ENCODE assay signal across 20 cellular contexts in the genomic region with DNA sequence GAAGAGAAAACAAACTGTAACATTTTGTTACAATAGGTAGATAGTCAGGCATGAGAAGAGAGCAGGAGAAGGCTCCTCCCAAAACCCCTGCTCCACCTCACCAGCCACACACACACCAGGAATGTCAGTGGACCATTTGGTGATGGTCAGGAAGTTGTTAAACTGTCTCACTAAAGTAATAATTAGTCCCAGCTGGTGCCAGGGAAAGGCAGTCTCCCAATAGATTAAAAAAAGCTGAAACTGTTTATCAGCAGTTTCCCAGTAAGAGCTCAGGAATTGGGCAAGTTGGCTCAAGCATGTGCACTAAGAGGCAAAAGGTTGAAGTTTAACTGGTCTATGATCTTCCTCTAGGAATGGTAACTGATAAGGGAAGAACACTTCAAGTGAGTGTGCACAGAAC.
DNase-seq lines count a peak whose midpoint lies in the region; ATAC-seq, FAIRE-seq and TF ChIP-seq lines count a peak whose summit lies in the region.
"Had no signal": no experiment of that assay in that cellular context is flagged by ENCODE, and none has a peak within 500 bp of the region (broad histone marks: within the 10 kb centered on the region; RNA-seq: fewer than 3 reads in every experiment).

No MANE protein-coding gene starts in this region.

- intact Hi-C loops in uterus (cut with DNase I; ENCODE audit: low total_unique reads), result no loop called here

- H3K18ac ChIP-seq in trophoblast cell (ENCODE audit: low read length), result no peak overlapping the region

- H2BK12ac ChIP-seq in trophoblast cell (ENCODE audit: low read length), result no peak overlapping the region

- TF ChIP-seq CTCF in uterus (IDR thresholded peaks at IDR 0.05), result no peak

- no peak overlapping the region for H3K9ac ChIP-seq in trophoblast cell (ENCODE audit: low read length)
- H3K9ac ChIP-seq: KMS-11 had no signal

- H2AFZ ChIP-seq in trophoblast cell (ENCODE audit: insufficient read depth, low read length, poor library complexity), result no peak overlapping the region

- H3K4ac ChIP-seq in trophoblast cell (ENCODE audit: low read depth, low read length), result no peak overlapping the region

- H2BK5ac ChIP-seq in trophoblast cell (ENCODE audit: low read depth, low read length, poor library complexity), result no peak overlapping the region

- no peak for ATAC-seq in GM19328 (IDR thresholded peaks at IDR 0.05; ENCODE audit: unreplicated experiment)
- ATAC-seq: CD8-positive, alpha-beta T cell; gastrocnemius medialis; natural killer cell; pancreas; sciatic nerve; stimulated activated naive B cell treated with anti-CD40 and anti-IgM and Interleukin-4, amounts not matched to agents 10 μg/mL and 1 μg/mL and 100 μg/mL, for 72 hours had no signal

- no peak overlapping the region for H4K12ac ChIP-seq in trophoblast cell (ENCODE audit: low read depth, low read length)

- H3K27ac ChIP-seq in trophoblast cell (ENCODE audit: low read depth, low read length) (no peak overlapping the region), uterus (no peak overlapping the region), small intestine (ENCODE audit: low read depth in 1 of 2, low read length in 1 of 2) (no peak overlapping the region)
- H3K27ac ChIP-seq: gastrocnemius medialis, KMS-11, pancreas, testis had no signal

- H3K23ac ChIP-seq in trophoblast cell (ENCODE audit: low read length), result no peak overlapping the region

- DNase-seq in EH (ENCODE audit: low read depth) (peak; percentile 96), NCI-H226 (peak; percentile 79), fibroblast of the conjunctiva (ENCODE audit: low read depth) (peak; percentile 6), trophoblast cell (peak; percentile 26 to 73), uterus (no peak), small intestine (no peak), MV-4-11 (lab: John Stamatoyannopoulos, UW) (no peak)
- DNase-seq: activated CD8-positive, alpha-beta memory T cell treated with anti-CD3 and anti-CD28 coated beads, Interleukin-2, amount 50 U/mL, for 48 hours; CD8-positive, alpha-beta T cell; DMS53; gastrocnemius medialis; natural killer cell; NCI-H187; OCI-M1; pancreas; stimulated activated naive B cell treated with anti-CD40 and anti-IgM and Interleukin-4, amounts not matched to agents 10 μg/mL and 1 μg/mL and 100 μg/mL, for 72 hours; testis had no signal

- H3K27me3 ChIP-seq in trophoblast cell (ENCODE audit: insufficient read depth, low read length) (no peaks in the 10 kb centered on the region), uterus (no peaks in the 10 kb centered on the region), small intestine (ENCODE audit: control insufficient read depth in 2 of 2, insufficient read depth in 2 of 2, low read length in 2 of 2) (no peaks in the 10 kb centered on the region)
- H3K27me3 ChIP-seq: gastrocnemius medialis, pancreas, testis had no signal

- peak overlapping the region; percentile 25 for H2BK120ac ChIP-seq in trophoblast cell (ENCODE audit: insufficient read depth, low read length, poor library complexity)

- no peak overlapping the region for H2AK5ac ChIP-seq in trophoblast cell (ENCODE audit: low read length)

- H3K36me3 ChIP-seq in trophoblast cell (ENCODE audit: control insufficient read depth in 1 of 2, insufficient read depth in 2 of 2, low read length in 2 of 2) (peaks cover 5 to 7% of the 10 kb centered on the region in 2 experiments), uterus (no peaks in the 10 kb centered on the region), small intestine (ENCODE audit: control insufficient read depth in 2 of 2, insufficient read depth in 2 of 2, low read length in 2 of 2) (no peaks in the 10 kb centered on the region)
- H3K36me3 ChIP-seq: gastrocnemius medialis, pancreas had no signal

- no peak for TF ChIP-seq POLR2A in uterus (IDR thresholded peaks at IDR 0.05)

- no peaks in the 10 kb centered on the region for H3K79me1 ChIP-seq in trophoblast cell (ENCODE audit: low read length)

- FAIRE-seq in small intestine (lab: Jason Lieb, UNC), result no peak
- FAIRE-seq: pancreas had no signal

- no peak overlapping the region for H3K4me2 ChIP-seq in trophoblast cell (ENCODE audit: low read length)
- H3K4me2 ChIP-seq: KMS-11 had no signal

- H3K4me1 ChIP-seq in trophoblast cell (ENCODE audit: control insufficient read depth in 1 of 2, insufficient read depth in 2 of 2, low read length in 2 of 2) (peaks cover 5% of the 10 kb centered on the region in 2 experiments), uterus (no peaks in the 10 kb centered on the region), small intestine (ENCODE audit: control insufficient read depth in 2 of 2, insufficient read depth in 1 of 2, low read depth in 1 of 2, low read length in 1 of 2) (no peaks in the 10 kb centered on the region)
- H3K4me1 ChIP-seq: gastrocnemius medialis, pancreas, testis had no signal

- H4K8ac ChIP-seq in trophoblast cell (ENCODE audit: low read depth, low read length), result no peak overlapping the region

- no peaks in the 10 kb centered on the region for H3K79me2 ChIP-seq in trophoblast cell (ENCODE audit: control insufficient read depth, insufficient read depth, low read length, poor library complexity)

- no peak overlapping the region for H3K14ac ChIP-seq in trophoblast cell (ENCODE audit: low read length)

- H4K91ac ChIP-seq in trophoblast cell (ENCODE audit: low read depth, low read length), result no peak overlapping the region

- H3K4me3 ChIP-seq in trophoblast cell (ENCODE audit: low read depth, low read length) (no peak overlapping the region), uterus (no peak overlapping the region), small intestine (ENCODE audit: low read depth in 1 of 2, low read length in 2 of 2) (no peak overlapping the region)
- H3K4me3 ChIP-seq: gastrocnemius medialis, pancreas, testis had no signal

- H3K9me3 ChIP-seq in trophoblast cell (ENCODE audit: insufficient read depth, low read depth, low read length) (peaks cover 6% of the 10 kb centered on the region), uterus (no peaks in the 10 kb centered on the region), small intestine (ENCODE audit: control insufficient read depth, low read depth) (no peaks in the 10 kb centered on the region)
- H3K9me3 ChIP-seq: gastrocnemius medialis, testis had no signal

Comparison
In these comparisons a context has a peak if more than half of its experiments do, and no peak if none do; other contexts are left out.
1. DNase-seq: peak in EH (single experiment), NCI-H226 (single experiment), fibroblast of the conjunctiva (single experiment) and trophoblast cell (2 of 2); none in uterus (0 of 2), small intestine (single experiment) and MV-4-11 (single experiment).